In genomic region chr12:24044973-24045703, GRCh38 we compare ENCODE assay signal across 1 cellular context.
TF ChIP-seq lines count a peak whose summit lies in the region.

No MANE protein-coding gene starts in this region.

TF ChIP-seq in SK-N-SH, 30 proteins besides CTCF, POLR2A, EP300 and RAD21 (continued from another document):
- TF ChIP-seq CHD2 (IDR thresholded peaks at IDR 0.05; ENCODE audit: low read length, partially characterized antibody) = no peak
- TF ChIP-seq SIN3A (IDR thresholded peaks at IDR 0.05; ENCODE audit: borderline replicate concordance, low read depth, low read length) = no peak
- no peak for TF ChIP-seq USF2 (IDR thresholded peaks at IDR 0.05; ENCODE audit: borderline replicate concordance, low read depth, low read length)
- TF ChIP-seq JUND (IDR thresholded peaks at IDR 0.05) = no peak
